Comparison of ENCODE assay signal across 29 cellular contexts in genomic region chr6:143948208-143948607, GRCh38.
"Had no signal": no experiment of that assay in that cellular context is flagged by ENCODE, and none has a peak within 500 bp of the region (broad histone marks: within the 10 kb centered on the region; RNA-seq: fewer than 3 reads in every experiment).

No MANE protein-coding gene starts in this region.

- H3K79me2 ChIP-seq: parathyroid adenoma had no signal

- H3K9me3 ChIP-seq: ovary, psoas muscle, right lobe of liver, sigmoid colon, thoracic aorta, thyroid gland, vagina had no signal

- H3K27ac ChIP-seq: neural progenitor cell, ovary, parathyroid adenoma, psoas muscle, right lobe of liver, sigmoid colon, stomach, thoracic aorta, thyroid gland, tibial nerve, vagina had no signal

- H3K9me3 Mint-ChIP-seq: stimulated activated effector memory CD8-positive, alpha-beta T cell treated with anti-CD3 and anti-CD28 coated beads, Interleukin-12 subunit alpha, Interleukin-12 subunit beta, amount 100 ng/mL, for 72 hours; stimulated activated naive CD8-positive, alpha-beta T cell treated with anti-CD3 and anti-CD28 coated beads, Interleukin-15, Interleukin-2, amounts not matched to agents 100 ng/mL and 50 ng/mL, for 24 hours had no signal

- H3K4me2 ChIP-seq: neural progenitor cell had no signal

- H3K4me3 ChIP-seq: neural progenitor cell, ovary, psoas muscle, right lobe of liver, sigmoid colon, stomach, thoracic aorta, thyroid gland, tibial nerve, upper lobe of left lung, vagina had no signal

- H3K4me1 ChIP-seq: parathyroid adenoma, psoas muscle, right lobe of liver, sigmoid colon, tibial nerve, vagina had no signal

- H3K27me3 ChIP-seq: ovary, right lobe of liver, sigmoid colon, stomach, thyroid gland, tibial nerve, upper lobe of left lung, vagina had no signal

- H3K9ac ChIP-seq: neural progenitor cell, parathyroid adenoma had no signal

- DNase-seq: naive thymus-derived CD8-positive, alpha-beta T cell; occipital lobe; ovary; posterior cingulate gyrus; psoas muscle; right cardiac atrium; right lobe of liver; sigmoid colon; small intestine; stimulated activated CD4-positive, alpha-beta T cell treated with anti-CD3 and anti-CD28 coated beads, Interleukin-15, amount 100 ng/mL, for 24 hours; stimulated activated CD4-positive, alpha-beta T cell treated with anti-CD3 and anti-CD28 coated beads, Interleukin-2, amount 100 ng/mL, for 24 hours; stimulated activated CD4-positive, alpha-beta T cell treated with anti-CD3 and anti-CD28 coated beads, Interleukin-2, amount 100 ng/mL, for 48 hours; stimulated activated CD4-positive, alpha-beta T cell treated with anti-CD3 and anti-CD28 coated beads, Interleukin-4, amount 100 ng/mL, for 24 hours; stimulated activated naive B cell treated with anti-CD40 and anti-IgM and Interleukin-4, amounts not matched to agents 10 μg/mL and 1 μg/mL and 100 μg/mL, for 72 hours; stimulated activated naive CD4-positive, alpha-beta T cell treated with Interleukin-2 at 50 U/mL for 16 hours; stomach; thyroid gland; trophoblast cell; upper lobe of left lung had no signal

- H2AFZ ChIP-seq: neural progenitor cell, parathyroid adenoma had no signal

- H3K4me1 Mint-ChIP-seq: naive thymus-derived CD8-positive, alpha-beta T cell; stimulated activated effector memory CD8-positive, alpha-beta T cell treated with anti-CD3 and anti-CD28 coated beads, Interleukin-12 subunit alpha, Interleukin-12 subunit beta, amount 100 ng/mL, for 72 hours; stimulated activated naive B cell treated with anti-CD40 and anti-IgM and Interleukin-4, amounts not matched to agents 10 μg/mL and 1 μg/mL and 100 μg/mL, for 72 hours had no signal

- FAIRE-seq: small intestine, urothelium cell line had no signal

- H3K27ac Mint-ChIP-seq: nephron; progenitor cell of endocrine pancreas; stimulated activated effector memory CD8-positive, alpha-beta T cell treated with anti-CD3 and anti-CD28 coated beads, Interleukin-12 subunit alpha, Interleukin-12 subunit beta, amount 100 ng/mL, for 72 hours; stimulated activated naive B cell treated with anti-CD40 and anti-IgM and Interleukin-4, amounts not matched to agents 10 μg/mL and 1 μg/mL and 100 μg/mL, for 72 hours; stimulated activated naive CD8-positive, alpha-beta T cell treated with anti-CD3 and anti-CD28 coated beads, Interleukin-15, Interleukin-2, amounts not matched to agents 100 ng/mL and 50 ng/mL, for 24 hours had no signal

- H3K4me3 Mint-ChIP-seq: naive thymus-derived CD8-positive, alpha-beta T cell; nephron; neural progenitor cell; stimulated activated effector memory CD8-positive, alpha-beta T cell treated with anti-CD3 and anti-CD28 coated beads, Interleukin-12 subunit alpha, Interleukin-12 subunit beta, amount 100 ng/mL, for 72 hours; stimulated activated naive B cell treated with anti-CD40 and anti-IgM and Interleukin-4, amounts not matched to agents 10 μg/mL and 1 μg/mL and 100 μg/mL, for 72 hours; stimulated activated naive CD8-positive, alpha-beta T cell treated with anti-CD3 and anti-CD28 coated beads, Interleukin-15, Interleukin-2, amounts not matched to agents 100 ng/mL and 50 ng/mL, for 24 hours had no signal

- ATAC-seq: naive thymus-derived CD8-positive, alpha-beta T cell; psoas muscle; right cardiac atrium; right lobe of liver; stimulated activated effector memory CD8-positive, alpha-beta T cell treated with anti-CD3 and anti-CD28 coated beads, Interleukin-12 subunit alpha, Interleukin-12 subunit beta, amount 100 ng/mL, for 72 hours; stimulated activated naive B cell treated with anti-CD40 and anti-IgM and Interleukin-4, amounts not matched to agents 10 μg/mL and 1 μg/mL and 100 μg/mL, for 72 hours had no signal

- H3K36me3 ChIP-seq: neural progenitor cell, ovary, right lobe of liver, sigmoid colon, thyroid gland had no signal

- H3K27me3 Mint-ChIP-seq: naive thymus-derived CD8-positive, alpha-beta T cell; stimulated activated naive B cell treated with anti-CD40 and anti-IgM and Interleukin-4, amounts not matched to agents 10 μg/mL and 1 μg/mL and 100 μg/mL, for 72 hours; stimulated activated naive CD8-positive, alpha-beta T cell treated with anti-CD3 and anti-CD28 coated beads, Interleukin-15, Interleukin-2, amounts not matched to agents 100 ng/mL and 50 ng/mL, for 24 hours had no signal
